Comparison of ENCODE assay signal across 8 cellular contexts in genomic region chr5:181259974-181260719, GRCh38. TPM values are rescaled to one million over a fixed set of nuclear protein-coding genes. Genes with fewer than 3 reads are reported as not detected.
DNase-seq lines count a peak whose midpoint lies in the region; ATAC-seq and TF ChIP-seq lines count a peak whose summit lies in the region.

No MANE protein-coding gene starts in this region.

- H3K4me2 ChIP-seq in BLaER1 = peak overlapping the region; percentile 94
- peak overlapping the region; percentile 89 for H3K4me2 ChIP-seq in KMS-11

- H3K4me3 Mint-ChIP-seq in natural killer cell treated with Interleukin-12 subunit alpha and Interleukin-12 subunit beta and Interleukin-15 and Interleukin-18, amount 100 ng/mL, for 72 hours = peak overlapping the region; percentile 100

- H3K4me1 Mint-ChIP-seq in natural killer cell treated with Interleukin-12 subunit alpha and Interleukin-12 subunit beta and Interleukin-15 and Interleukin-18, amount 100 ng/mL, for 72 hours (ENCODE audit: low read depth in 2 of 2) = peaks cover 43 to 61% of the 10 kb centered on the region in 2 donors

- H3K4me3 ChIP-seq in BLaER1 = peak overlapping the region; percentile 95
- no peak overlapping the region for H3K4me3 ChIP-seq in KMS-11 (IDR thresholded peaks at IDR 0.05; ENCODE audit: insufficient read depth, low read depth, low read length)
- peak overlapping the region; percentile 88 for H3K4me3 ChIP-seq in coronary artery

- peaks cover 15% of the 10 kb centered on the region for H3K36me3 Mint-ChIP-seq in natural killer cell treated with Interleukin-12 subunit alpha and Interleukin-12 subunit beta and Interleukin-15 and Interleukin-18, amount 100 ng/mL, for 72 hours

- H3K27ac ChIP-seq in BLaER1 = peak overlapping the region; percentile 99
- H3K27ac ChIP-seq in KMS-11 = peak overlapping the region; percentile 96
- H3K27ac ChIP-seq in coronary artery = peak overlapping the region; percentile 98 to 99

- H3K79me2 ChIP-seq in KMS-11 (ENCODE audit: insufficient read depth, low read depth) = peaks cover 40% of the 10 kb centered on the region

- H3K9ac ChIP-seq in BLaER1 (peak overlapping the region; percentile 100), KMS-11 (peak overlapping the region; percentile 99; the same call in 1 of the 2 replicates)

- peak overlapping the region; percentile 96 to 99 for H3K27ac Mint-ChIP-seq in natural killer cell treated with Interleukin-12 subunit alpha and Interleukin-12 subunit beta and Interleukin-15 and Interleukin-18, amount 100 ng/mL, for 72 hours

- no peaks in the 10 kb centered on the region for H3K9me3 Mint-ChIP-seq in natural killer cell treated with Interleukin-12 subunit alpha and Interleukin-12 subunit beta and Interleukin-15 and Interleukin-18, amount 100 ng/mL, for 72 hours

- H4K20me1 ChIP-seq in BLaER1 (peaks cover 66% of the 10 kb centered on the region), KMS-11 (ENCODE audit: insufficient read depth) (no peaks in the 10 kb centered on the region)

- no peak for TF ChIP-seq CTCF in KMS-11 (conservative IDR thresholded peaks at IDR 0.05; ENCODE audit: low read depth, low read length)
- no peak for TF ChIP-seq CTCF in coronary artery (IDR thresholded peaks at IDR 0.05)

- ATAC-seq in natural killer cell treated with Interleukin-12 subunit alpha and Interleukin-12 subunit beta and Interleukin-15 and Interleukin-18, amount 100 ng/mL, for 72 hours = no peak
- ATAC-seq in GM19351 (IDR thresholded peaks at IDR 0.05; ENCODE audit: unreplicated experiment) (no peak), HG03460 (IDR thresholded peaks at IDR 0.05; ENCODE audit: unreplicated experiment) (no peak)

- DNase-seq in coronary artery (ENCODE audit: low spot score) = no peak
- DNase-seq in natural killer cell treated with Interleukin-12 subunit alpha and Interleukin-12 subunit beta and Interleukin-15 and Interleukin-18, amount 100 ng/mL, for 72 hours (ENCODE audit: low spot score) = no peak
- no peak for DNase-seq in hippocampal formation (lab: John Stamatoyannopoulos, UW)
- DNase-seq in SHP77 (lab: John Stamatoyannopoulos, UW) = no peak

- H3K9me3 ChIP-seq in BLaER1 = no peaks in the 10 kb centered on the region

- H3K27me3 ChIP-seq in BLaER1 (no peaks in the 10 kb centered on the region), KMS-11 (ENCODE audit: insufficient read depth, low read depth) (no peaks in the 10 kb centered on the region)

- peaks cover 59% of the 10 kb centered on the region for H3K4me1 ChIP-seq in BLaER1
- peaks cover 19% of the 10 kb centered on the region for H3K4me1 ChIP-seq in KMS-11 (ENCODE audit: low read depth, poor library complexity, severe bottlenecking)

- H3K36me3 ChIP-seq in BLaER1 = peaks cover 55% of the 10 kb centered on the region
- no peaks in the 10 kb centered on the region for H3K36me3 ChIP-seq in KMS-11 (ENCODE audit: insufficient read depth)

- peak overlapping the region; percentile 67; the same call in 1 of the 2 replicates for H2AFZ ChIP-seq in KMS-11 (ENCODE audit: low read depth)

- no peaks in the 10 kb centered on the region for H3K27me3 Mint-ChIP-seq in natural killer cell treated with Interleukin-12 subunit alpha and Interleukin-12 subunit beta and Interleukin-15 and Interleukin-18, amount 100 ng/mL, for 72 hours

RNA-seq across cellular contexts. Expression of gene TRIM52, which starts 0.8 kb away (rescaled TPM):
- total RNA-seq in natural killer cell treated with Interleukin-12 subunit alpha and Interleukin-12 subunit beta and Interleukin-15 and Interleukin-18, amount 100 ng/mL, for 72 hours = 10 to 100 TPM; 22.3 to 33.2 TPM

RNA-seq across cellular contexts. Expression of gene RACK1, which starts 16.4 kb away (rescaled TPM):
- 1,000 to 10,000 TPM; 1,525 to 1,671 TPM for total RNA-seq in natural killer cell treated with Interleukin-12 subunit alpha and Interleukin-12 subunit beta and Interleukin-15 and Interleukin-18, amount 100 ng/mL, for 72 hours

RNA-seq across cellular contexts. Expression of gene TRIM41, which starts 37.1 kb away (rescaled TPM):
- 10 to 100 TPM; 29.5 to 50.6 TPM for total RNA-seq in natural killer cell treated with Interleukin-12 subunit alpha and Interleukin-12 subunit beta and Interleukin-15 and Interleukin-18, amount 100 ng/mL, for 72 hours

RNA-seq across cellular contexts. Expression of gene TRIM7, which starts 55.2 kb away (rescaled TPM):
- 1 to 10 TPM in 1 of 2 donors, not detected in 1; 1.3 TPM for total RNA-seq in natural killer cell treated with Interleukin-12 subunit alpha and Interleukin-12 subunit beta and Interleukin-15 and Interleukin-18, amount 100 ng/mL, for 72 hours
